ENCODE assay signal across 8 cellular contexts in genomic region chr22:40196628-40197027, GRCh38. TPM values are rescaled to one million over a fixed set of nuclear protein-coding genes. Genes with fewer than 3 reads are reported as not detected.
DNase-seq lines count a peak whose midpoint lies in the region; ATAC-seq and TF ChIP-seq lines count a peak whose summit lies in the region.

No MANE protein-coding gene starts in this region.

- TF ChIP-seq CTCF in transverse colon (IDR thresholded peaks at IDR 0.05) = no peak

- H3K4me2 ChIP-seq in mesendoderm (ENCODE audit: low read length) = no peak overlapping the region

- no peak for TF ChIP-seq POLR2A in transverse colon (IDR thresholded peaks at IDR 0.05)

- H2BK15ac ChIP-seq in mesendoderm (replicated peaks; ENCODE audit: low read depth) = no peak overlapping the region

- intact Hi-C loops in activated T-helper 1 cell treated with anti-CD3 and anti-CD28 coated beads, Interleukin-12 subunit alpha, Interleukin-12 subunit beta, Interleukin-2, Interleukin-4 antibody, amounts not matched to agents 30 ng/mL and 10 ng/mL and 1 ng/mL, durations not matched to agents 14 hours and 24 hours and 36 hours (cut with micrococcal nuclease) = loop anchor here (1.0 to 2.0 kb wide), 3 partner anchors 19 to 150 kb away; partner anchors contain the start of genes ADSL and TNRC6B
- intact Hi-C loops in transverse colon (cut with DNase I; ENCODE audit: low total_unique reads) = loop anchor here (10.0 kb wide), 1 partner anchor 152 kb away; no protein-coding TSS in a partner anchor

- H3K79me1 ChIP-seq in mesendoderm (ENCODE audit: low read length) = peaks cover 32% of the 10 kb centered on the region

- no peaks in the 10 kb centered on the region for H3K36me3 ChIP-seq in transverse colon
- H3K36me3 ChIP-seq in mesendoderm (ENCODE audit: control insufficient read depth, insufficient read depth, low read length) = no peaks in the 10 kb centered on the region

- no peak overlapping the region for H3K9ac ChIP-seq in mesendoderm (ENCODE audit: low read length)

- no peaks in the 10 kb centered on the region for H3K9me3 Mint-ChIP-seq in activated T-helper 1 cell treated with anti-CD3 and anti-CD28 coated beads, Interleukin-12 subunit alpha, Interleukin-12 subunit beta, Interleukin-2, Interleukin-4 antibody, amounts not matched to agents 30 ng/mL and 10 ng/mL and 1 ng/mL, durations not matched to agents 14 hours and 24 hours and 36 hours

- H3K79me2 ChIP-seq in mesendoderm (ENCODE audit: control insufficient read depth, insufficient read depth, low read length) = peaks cover 77% of the 10 kb centered on the region

- H3K56ac ChIP-seq in mesendoderm (ENCODE audit: low read length) = no peak overlapping the region

- no peak overlapping the region for H3K23ac ChIP-seq in mesendoderm (ENCODE audit: low read length)

- ATAC-seq in GM21737 (IDR thresholded peaks at IDR 0.05; ENCODE audit: unreplicated experiment) = no peak

- no peaks in the 10 kb centered on the region for H3K9me3 ChIP-seq in transverse colon

- peaks cover 17 to 47% (median 29%) of the 10 kb centered on the region in 4 donors for H3K4me1 ChIP-seq in transverse colon
- peaks cover 23% of the 10 kb centered on the region for H3K4me1 ChIP-seq in mesendoderm (ENCODE audit: control insufficient read depth, low read depth, low read length)

- H3K36me3 Mint-ChIP-seq in activated T-helper 1 cell treated with anti-CD3 and anti-CD28 coated beads, Interleukin-12 subunit alpha, Interleukin-12 subunit beta, Interleukin-2, Interleukin-4 antibody, amounts not matched to agents 30 ng/mL and 10 ng/mL and 1 ng/mL, durations not matched to agents 14 hours and 24 hours and 36 hours (ENCODE audit: low read depth) = peaks cover 9% of the 10 kb centered on the region

- H3K27me3 ChIP-seq in transverse colon = no peaks in the 10 kb centered on the region
- H3K27me3 ChIP-seq in mesendoderm (ENCODE audit: insufficient read depth, low read length, poor library complexity) = no peaks in the 10 kb centered on the region

- TF ChIP-seq EP300 in transverse colon (IDR thresholded peaks at IDR 0.05; ENCODE audit: low read depth) = no peak

- H2BK120ac ChIP-seq in mesendoderm (ENCODE audit: low read depth, low read length) = no peak overlapping the region

- no peak overlapping the region for H2AK5ac ChIP-seq in mesendoderm (ENCODE audit: low read length)

- no peak overlapping the region for H3K4me3 Mint-ChIP-seq in activated T-helper 1 cell treated with anti-CD3 and anti-CD28 coated beads, Interleukin-12 subunit alpha, Interleukin-12 subunit beta, Interleukin-2, Interleukin-4 antibody, amounts not matched to agents 30 ng/mL and 10 ng/mL and 1 ng/mL, durations not matched to agents 14 hours and 24 hours and 36 hours

- H4K5ac ChIP-seq in mesendoderm (ENCODE audit: low read length) = no peak overlapping the region

- no peak overlapping the region for H2BK5ac ChIP-seq in mesendoderm (ENCODE audit: low read length)

- no peak overlapping the region for H3K4ac ChIP-seq in mesendoderm (ENCODE audit: low read depth, low read length)

- peak overlapping the region; percentile 45 to 79 (median 71) for H3K27ac ChIP-seq in transverse colon
- no peak overlapping the region for H3K27ac ChIP-seq in mesendoderm (ENCODE audit: low read depth, low read length)

- H3K27me3 Mint-ChIP-seq in activated T-helper 1 cell treated with anti-CD3 and anti-CD28 coated beads, Interleukin-12 subunit alpha, Interleukin-12 subunit beta, Interleukin-2, Interleukin-4 antibody, amounts not matched to agents 30 ng/mL and 10 ng/mL and 1 ng/mL, durations not matched to agents 14 hours and 24 hours and 36 hours (ENCODE audit: insufficient read depth) = no peaks in the 10 kb centered on the region

- H3K4me3 ChIP-seq in transverse colon (no peak overlapping the region), mesendoderm (ENCODE audit: low read length) (no peak overlapping the region)

- WGBS in transverse colon (ENCODE audit: low coverage in 1 of 2), 2 donors = 20 to 42% methylated on average over 1 to 3 of the region's 3 CpGs
- WGBS in mesendoderm (ENCODE audit: extremely low coverage, insufficient coverage, low lambda C conversion rate) = no CpG with 5 or more reads among the region's 3 CpGs

- no peak overlapping the region for H4K8ac ChIP-seq in mesendoderm (ENCODE audit: low read depth, low read length)

- in situ Hi-C loops in transverse colon (cut with MboI; ENCODE audit: low pct_ligation_motif_present in 1 of 4, low pct_unique_long_range_greater_than_20kb in 1 of 4, low sequenced_read_pairs in 3 of 4) = no loop called here

- no peak overlapping the region for H3K18ac ChIP-seq in mesendoderm (ENCODE audit: low read length)

- peak; percentile 59 for DNase-seq in activated naive CD4-positive, alpha-beta T cell treated with Interleukin-2 at 50 U/mL for 16 hours
- DNase-seq in activated naive CD4-positive, alpha-beta T cell (lab: John Stamatoyannopoulos, UW) = no peak
- no peak for DNase-seq in activated T-helper 1 cell treated with anti-CD3 and anti-CD28 coated beads, Interleukin-12 subunit alpha, Interleukin-12 subunit beta, Interleukin-2, Interleukin-4 antibody, amounts not matched to agents 30 ng/mL and 10 ng/mL and 1 ng/mL, durations not matched to agents 14 hours and 24 hours and 36 hours (ENCODE audit: low spot score)
- peak; percentile 74 for DNase-seq in hepatic stellate cell (ENCODE audit: low spot score)
- DNase-seq in transverse colon = no peak
- DNase-seq in mesendoderm = no peak
- DNase-seq in cerebellar nuclear complex (lab: John Stamatoyannopoulos, UW) = no peak

- peak overlapping the region; percentile 73 for H3K27ac Mint-ChIP-seq in activated T-helper 1 cell treated with anti-CD3 and anti-CD28 coated beads, Interleukin-12 subunit alpha, Interleukin-12 subunit beta, Interleukin-2, Interleukin-4 antibody, amounts not matched to agents 30 ng/mL and 10 ng/mL and 1 ng/mL, durations not matched to agents 14 hours and 24 hours and 36 hours

- H3K4me1 Mint-ChIP-seq in activated T-helper 1 cell treated with anti-CD3 and anti-CD28 coated beads, Interleukin-12 subunit alpha, Interleukin-12 subunit beta, Interleukin-2, Interleukin-4 antibody, amounts not matched to agents 30 ng/mL and 10 ng/mL and 1 ng/mL, durations not matched to agents 14 hours and 24 hours and 36 hours (ENCODE audit: low read depth) = peaks cover 50% of the 10 kb centered on the region

RNA-seq across cellular contexts. Expression of gene TNRC6B, which starts 18.9 kb away (rescaled TPM):
- 26.2 and 30.9 TPM in 2 replicates for total RNA-seq in activated T-helper 1 cell treated with anti-CD3 and anti-CD28 coated beads, Interleukin-12 subunit alpha, Interleukin-12 subunit beta, Interleukin-2, Interleukin-4 antibody, amounts not matched to agents 30 ng/mL and 10 ng/mL and 1 ng/mL, durations not matched to agents 14 hours and 24 hours and 36 hours
- total RNA-seq in transverse colon = 100 to 1,000 TPM in 1 of 4 donors, 10 to 100 TPM in 3; 36.7 to 108 (median 54.0) TPM
- 8.0 TPM for polyA plus RNA-seq in mesendoderm (2013, experiment 1 of 2)
- polyA plus RNA-seq in mesendoderm (2013, experiment 2 of 2) = 7.4 TPM

Comparison
In these comparisons a context has a peak if more than half of its experiments do, and no peak if none do; other contexts are left out.
1. DNase-seq: peak in activated naive CD4-positive, alpha-beta T cell treated with Interleukin-2 at 50 U/mL for 16 hours (single experiment) and hepatic stellate cell (single experiment); none in activated naive CD4-positive, alpha-beta T cell (0 of 4), activated T-helper 1 cell treated with anti-CD3 and anti-CD28 coated beads, Interleukin-12 subunit alpha, Interleukin-12 subunit beta, Interleukin-2, Interleukin-4 antibody, amounts not matched to agents 30 ng/mL and 10 ng/mL and 1 ng/mL, durations not matched to agents 14 hours and 24 hours and 36 hours (single experiment), transverse colon (single experiment), mesendoderm (single experiment) and cerebellar nuclear complex (0 of 2).